8 cellular contexts compared by ENCODE assay signal in the genomic region with DNA sequence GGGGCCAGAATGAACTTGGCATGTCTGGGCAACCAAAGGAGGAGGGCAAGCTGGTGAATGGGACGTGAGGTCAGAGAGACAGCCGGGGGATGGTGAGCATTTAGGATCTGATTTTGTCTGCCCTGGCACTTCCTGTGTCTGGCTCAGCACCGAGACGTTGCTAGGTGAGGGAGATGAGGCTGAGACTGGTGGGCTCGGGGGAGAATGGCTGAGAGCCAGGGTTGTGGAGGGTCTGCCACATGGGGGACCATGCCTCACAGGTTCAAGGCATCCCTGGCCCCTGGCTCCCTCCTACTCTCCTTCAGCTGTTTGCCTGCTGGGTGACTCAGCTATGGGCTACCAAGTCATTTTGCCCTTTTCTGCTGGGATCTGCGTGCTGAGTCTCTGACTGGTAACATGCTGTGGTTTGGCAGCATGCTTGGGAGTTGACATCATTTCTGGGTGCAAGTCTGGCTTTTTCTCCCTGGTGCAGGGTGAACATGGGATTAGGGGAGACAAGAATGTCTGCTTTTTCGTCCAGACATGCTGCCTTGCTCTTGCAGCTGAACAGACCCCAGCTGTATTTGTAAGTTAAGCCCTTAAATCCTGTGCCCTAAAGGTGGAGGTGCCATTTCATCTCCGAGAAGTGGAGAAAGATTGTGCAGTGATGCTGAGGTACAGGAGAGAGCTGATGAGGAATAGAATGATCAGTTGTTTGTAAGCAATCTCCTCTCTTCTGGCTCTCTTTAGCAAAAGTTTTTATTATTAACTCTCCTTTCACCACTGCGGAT. TPM values are rescaled to one million over a fixed set of nuclear protein-coding genes. Genes with fewer than 3 reads are reported as not detected.
A peak's percentile ranks its signal among the peaks of the same experiment; 100 is the strongest.
DNase-seq lines count a peak whose midpoint lies in the region; ATAC-seq and TF ChIP-seq lines count a peak whose summit lies in the region.

No MANE protein-coding gene starts in this region.

- H3K4me3 ChIP-seq in MM.1S (ENCODE audit: low read length) (peak overlapping the region; percentile 15; the same call in 1 of the 2 replicates), foreskin fibroblast (ENCODE audit: low read depth in 1 of 2, low read length in 2 of 2) (no peak overlapping the region), thyroid gland (replicated peaks in 1 of 3) (no peak overlapping the region)

- peak overlapping the region; percentile 53 for H3K4me2 ChIP-seq in MM.1S (ENCODE audit: low read depth, low read length)

- H3K9me2 ChIP-seq in MM.1S (replicated peaks; ENCODE audit: insufficient read depth, low read length): no peaks in the 10 kb centered on the region

- H3K27ac ChIP-seq in MM.1S (ENCODE audit: low read length) (peak overlapping the region; percentile 72), thyroid gland (no peak overlapping the region)

- peak; percentile 93 for DNase-seq in GM03348 (ENCODE audit: low spot score)
- DNase-seq in MM.1S: peak; percentile 70
- DNase-seq in activated T-cell treated with anti-CD3 and anti-CD28 coated beads for 4 hours: peak; percentile 17
- peak; percentile 95 to 98 for DNase-seq in foreskin fibroblast
- DNase-seq in smooth muscle cell of the brain vasculature (ENCODE audit: low read depth, low spot score): peak; percentile 84
- DNase-seq in NCI-H2081 (lab: John Stamatoyannopoulos, UW): no peak
- no peak for DNase-seq in thyroid gland

- no peak for TF ChIP-seq CTCF in MM.1S (IDR thresholded peaks at IDR 0.05; ENCODE audit: low read length)
- TF ChIP-seq CTCF in foreskin fibroblast (IDR thresholded peaks at IDR 0.05; ENCODE audit: low read depth, low read length): no peak
- no peak for TF ChIP-seq CTCF in thyroid gland (IDR thresholded peaks at IDR 0.05)

- no peak for ATAC-seq in GM18519 (IDR thresholded peaks at IDR 0.05; ENCODE audit: low FRiP score, unreplicated experiment)

- no peaks in the 10 kb centered on the region for H3K36me3 ChIP-seq in MM.1S (replicated peaks; ENCODE audit: insufficient read depth, low read length)
- peaks cover 0 to 3% of the 10 kb centered on the region in 2 donors for H3K36me3 ChIP-seq in thyroid gland

- 73 to 78% methylated on average over 9 of the region's 9 CpGs for WGBS in thyroid gland, 2 donors

- H3K9me3 ChIP-seq in MM.1S (replicated peaks; ENCODE audit: insufficient read depth, low read length) (no peaks in the 10 kb centered on the region), thyroid gland (no peaks in the 10 kb centered on the region)

- peaks cover 100% of the 10 kb centered on the region for H3K79me2 ChIP-seq in MM.1S (ENCODE audit: low read length)

- H3K27me3 ChIP-seq in MM.1S (replicated peaks; ENCODE audit: insufficient read depth, low read length): no peaks in the 10 kb centered on the region
- H3K27me3 ChIP-seq in thyroid gland: no peaks in the 10 kb centered on the region

- intact Hi-C loops in thyroid gland (cut with DNase I): no loop called here

- H3F3A ChIP-seq in MM.1S (ENCODE audit: insufficient read depth, low read length): peaks cover 13% of the 10 kb centered on the region; the same call in 1 of the 2 replicates

- H2AFZ ChIP-seq in MM.1S (ENCODE audit: low read length): no peak overlapping the region

- H3K9ac ChIP-seq in MM.1S (ENCODE audit: low read length): peak overlapping the region; percentile 44

- H4K20me1 ChIP-seq in MM.1S (ENCODE audit: insufficient read depth, low read length): no peaks in the 10 kb centered on the region

- H3K4me1 ChIP-seq in MM.1S (ENCODE audit: low read length): peaks cover 25% of the 10 kb centered on the region
- peaks cover 16 to 30% of the 10 kb centered on the region in 2 donors for H3K4me1 ChIP-seq in thyroid gland

- no peak for TF ChIP-seq POLR2A in thyroid gland (IDR thresholded peaks at IDR 0.05)

RNA-seq across cellular contexts. Expression of a gene that starts 17.6 kb away (rescaled TPM):
- total RNA-seq in thyroid gland: 10 to 100 TPM; 26.2 to 48.9 (median 42.3) TPM

Comparison
In these comparisons a context has a peak if more than half of its experiments do, and no peak if none do; other contexts are left out.
1. DNase-seq: peak in GM03348 (single experiment), MM.1S (single experiment), activated T-cell treated with anti-CD3 and anti-CD28 coated beads for 4 hours (single experiment), foreskin fibroblast (2 of 2) and smooth muscle cell of the brain vasculature (single experiment); none in NCI-H2081 (0 of 2) and thyroid gland (0 of 2).